In genomic region chr18:34880882-34881852, GRCh38 we compare ENCODE assay signal across 10 cellular contexts.
A peak's percentile ranks its signal among the peaks of the same experiment; 100 is the strongest.
DNase-seq lines count a peak whose midpoint lies in the region; ATAC-seq and TF ChIP-seq lines count a peak whose summit lies in the region.
"Had no signal": no experiment of that assay in that cellular context is flagged by ENCODE, and none has a peak within 500 bp of the region (broad histone marks: within the 10 kb centered on the region; RNA-seq: fewer than 3 reads in every experiment).

No MANE protein-coding gene starts in this region.

- peak; percentile 57 for TF ChIP-seq RAD21 in SK-N-SH (IDR thresholded peaks at IDR 0.05; ENCODE audit: low read length)

- H3K4me1 Mint-ChIP-seq in WTC11: no peaks in the 10 kb centered on the region
- H3K4me1 Mint-ChIP-seq: natural killer cell had no signal

- no peak for ATAC-seq in WTC11
- ATAC-seq: natural killer cell had no signal

- H2AFZ ChIP-seq in SK-N-SH (ENCODE audit: low read depth): no peak overlapping the region

- H3K27ac ChIP-seq in SK-N-SH (ENCODE audit: low read depth in 2 of 2, low read length in 1 of 2) (no peak overlapping the region), skeletal muscle tissue (ENCODE audit: low read depth, low read length) (peak overlapping the region; percentile 77)

- H3K27ac Mint-ChIP-seq in WTC11: no peak overlapping the region
- H3K27ac Mint-ChIP-seq: natural killer cell had no signal

- no peak overlapping the region for H3K4me2 ChIP-seq in SK-N-SH

- H3K4me3 ChIP-seq in SK-N-SH (ENCODE audit: low read depth in 2 of 2, low read length in 1 of 2): no peak overlapping the region
- no peak overlapping the region for H3K4me3 ChIP-seq in skeletal muscle tissue (ENCODE audit: low read length in 3 of 3)

- no peaks in the 10 kb centered on the region for H3K9me2 ChIP-seq in SK-N-SH

- H3K79me2 ChIP-seq in SK-N-SH (ENCODE audit: insufficient read depth): no peaks in the 10 kb centered on the region

- no peaks in the 10 kb centered on the region for H3K36me3 Mint-ChIP-seq in WTC11
- H3K36me3 Mint-ChIP-seq: natural killer cell had no signal

- H3K27me3 Mint-ChIP-seq in WTC11 (ENCODE audit: low read depth): no peaks in the 10 kb centered on the region

- CTCF ChIA-PET in SK-N-SH (lab: Yijun Ruan, JAX): interaction anchor here (0.8 to 1.9 kb wide), 5 partner anchors 10 to 263 kb away, joined by 3 to 5 read pairs (median 4); no protein-coding TSS in a partner anchor
- CTCF ChIA-PET in WTC11 (lab: Charles Lee): interaction anchor here (0.6 to 2.2 kb wide), 4 partner anchors 14 to 262 kb away, joined by 3 to 10 read pairs (median 4); no protein-coding TSS in a partner anchor

- H3K4me1 ChIP-seq in SK-N-SH (ENCODE audit: control insufficient read depth in 1 of 2, insufficient read depth in 2 of 2, low read depth in 1 of 2, low read length in 1 of 2) (no peaks in the 10 kb centered on the region), skeletal muscle tissue (ENCODE audit: control insufficient read depth in 3 of 3, insufficient read depth in 3 of 3, low read length in 3 of 3) (peaks cover 8 to 14% (median 9%) of the 10 kb centered on the region in 3 donors)

- no peaks in the 10 kb centered on the region for H3K9me3 ChIP-seq in SK-N-SH
- no peaks in the 10 kb centered on the region for H3K9me3 ChIP-seq in skeletal muscle tissue (ENCODE audit: control insufficient read depth in 3 of 3, low read length in 3 of 3)

- H3K36me3 ChIP-seq in SK-N-SH (replicated peaks in 1 of 2; ENCODE audit: control insufficient read depth in 1 of 2, insufficient read depth in 2 of 2, low read length in 1 of 2) (no peaks in the 10 kb centered on the region), skeletal muscle tissue (ENCODE audit: control insufficient read depth in 3 of 3, insufficient read depth in 3 of 3, low read length in 3 of 3) (peaks cover 4 to 9% (median 9%) of the 10 kb centered on the region in 3 donors)

- H3K9ac ChIP-seq in SK-N-SH (no peak overlapping the region), skeletal muscle tissue (ENCODE audit: low read depth in 1 of 3, low read length in 3 of 3) (peak overlapping the region in 1 of 3 donors; percentile 52)

- no peaks in the 10 kb centered on the region for H4K20me1 ChIP-seq in SK-N-SH (ENCODE audit: insufficient read depth)

- POLR2A ChIA-PET in SK-N-SH (lab: Yijun Ruan, JAX) (no interaction called here), WTC11 (lab: Charles Lee) (no interaction called here)

- TF ChIP-seq CTCF in SK-N-SH (IDR thresholded peaks at IDR 0.05): peak; percentile 47
- no peak for TF ChIP-seq CTCF in WTC11 (IDR thresholded peaks at IDR 0.05)

- no peak for TF ChIP-seq EP300 in SK-N-SH (IDR thresholded peaks at IDR 0.05; ENCODE audit: borderline replicate concordance in 1 of 2, low read depth in 1 of 2, low read length in 1 of 2)

- no peaks in the 10 kb centered on the region for H3K9me3 Mint-ChIP-seq in WTC11
- H3K9me3 Mint-ChIP-seq: natural killer cell had no signal

- H3K4me3 Mint-ChIP-seq in WTC11: no peak overlapping the region
- H3K4me3 Mint-ChIP-seq: natural killer cell had no signal

- peak; percentile 52 for DNase-seq in HCEC 1CT
- no peak for DNase-seq in SK-N-SH
- peak; percentile 66 for DNase-seq in globus pallidus (ENCODE audit: low spot score)
- DNase-seq in HPDE6-E6E7 (ENCODE audit: extremely low spot score): no peak
- no peak for DNase-seq in WTC11 (ENCODE audit: low spot score)
- DNase-seq in NCI-H1436 treated with DMSO at 0.1 percent for 48 hours (lab: John Stamatoyannopoulos, UW): no peak
- DNase-seq in activated CD4-positive, CD25-positive, alpha-beta regulatory T cell treated with anti-CD3 and anti-CD28 coated beads, Interleukin-2, amount 50 U/mL, for 72 hours: no peak
- DNase-seq: natural killer cell, NCI-H510A treated with DMSO at 0.1 percent for 48 hours had no signal

- H3K27me3 ChIP-seq in SK-N-SH (ENCODE audit: insufficient read depth): no peaks in the 10 kb centered on the region
- no peaks in the 10 kb centered on the region for H3K27me3 ChIP-seq in skeletal muscle tissue (ENCODE audit: control insufficient read depth in 3 of 3, insufficient read depth in 3 of 3, low read length in 3 of 3)

- 85% methylated on average over 4 of the region's 4 CpGs for WGBS in SK-N-SH (ENCODE audit: low lambda C conversion rate)

- no peaks in the 10 kb centered on the region for H3F3A ChIP-seq in SK-N-SH (replicated peaks; ENCODE audit: insufficient read depth)

TF ChIP-seq in SK-N-SH, 30 proteins besides CTCF, POLR2A, EP300 and RAD21:
- TF ChIP-seq NFIC (IDR thresholded peaks at IDR 0.05; ENCODE audit: borderline replicate concordance) (no peak), RCOR1 (IDR thresholded peaks at IDR 0.05; ENCODE audit: low read length) (no peak), FOXJ3 (CRISPR knock-in tag; IDR thresholded peaks at IDR 0.05) (no peak), SMC3 (IDR thresholded peaks at IDR 0.05; ENCODE audit: low read depth, low read length) (no peak), MEF2A (IDR thresholded peaks at IDR 0.05; ENCODE audit: borderline replicate concordance, low read depth) (no peak), EZH2phosphoT487 (IDR thresholded peaks at IDR 0.05; ENCODE audit: borderline replicate concordance, low read depth) (no peak), FOSL2 (IDR thresholded peaks at IDR 0.05; ENCODE audit: borderline replicate concordance, low read depth) (no peak), GABPA (IDR thresholded peaks at IDR 0.05; ENCODE audit: low read depth) (no peak), YY1 (IDR thresholded peaks at IDR 0.05; ENCODE audit: low read depth) (no peak), TCF12 (IDR thresholded peaks at IDR 0.05) (no peak), POLR2AphosphoS5 (IDR thresholded peaks at IDR 0.05; ENCODE audit: low read depth, low read length) (no peak), FOXM1 (IDR thresholded peaks at IDR 0.05; ENCODE audit: low read depth) (no peak)

TF ChIP-seq in WTC11, 78 proteins besides CTCF, POLR2A, EP300 and RAD21:
- no peak for TF ChIP-seq OVOL2 (CRISPR knock-in tag; IDR thresholded peaks at IDR 0.05; ENCODE audit: borderline replicate concordance)
- TF ChIP-seq ZNF281 (CRISPR knock-in tag; IDR thresholded peaks at IDR 0.05): no peak
- no peak for TF ChIP-seq GABPB1 (CRISPR knock-in tag; IDR thresholded peaks at IDR 0.05)
- TF ChIP-seq FOXP1 (CRISPR knock-in tag; IDR thresholded peaks at IDR 0.05; ENCODE audit: borderline replicate concordance): no peak
- TF ChIP-seq NFATC4 (CRISPR knock-in tag; IDR thresholded peaks at IDR 0.05): no peak
- no peak for TF ChIP-seq CDX4 (CRISPR knock-in tag; IDR thresholded peaks at IDR 0.05; ENCODE audit: borderline replicate concordance)

Comparison
In these comparisons a context has a peak if more than half of its experiments do, and no peak if none do; other contexts are left out.
1. DNase-seq: peak in HCEC 1CT (single experiment) and globus pallidus (single experiment); none in SK-N-SH (single experiment), HPDE6-E6E7 (single experiment), WTC11 (single experiment), NCI-H1436 treated with DMSO at 0.1 percent for 48 hours (single experiment) and activated CD4-positive, CD25-positive, alpha-beta regulatory T cell treated with anti-CD3 and anti-CD28 coated beads, Interleukin-2, amount 50 U/mL, for 72 hours (single experiment).